In genomic region chr11:8699903-8700302, GRCh38 we compare ENCODE assay signal across 8 cellular contexts. TPM values are rescaled to one million over a fixed set of nuclear protein-coding genes. Genes with fewer than 3 reads are reported as not detected.
DNase-seq lines count a peak whose midpoint lies in the region; TF ChIP-seq lines count a peak whose summit lies in the region.

No MANE protein-coding gene starts in this region.

- H3K4me1 ChIP-seq in adrenal gland (replicated peaks in 1 of 2) (peaks cover 0 to 19% of the 10 kb centered on the region in 2 donors), left ventricle myocardium inferior (peaks cover 19% of the 10 kb centered on the region)

- intact Hi-C loops in adrenal gland (cut with DNase I) = no loop called here
- intact Hi-C loops in left ventricle myocardium inferior (cut with micrococcal nuclease) = no loop called here

- no peak for TF ChIP-seq POLR2A in adrenal gland (IDR thresholded peaks at IDR 0.05)

- WGBS in adrenal gland, 4 donors = 0 to 15% (median 6%) methylated on average over 1 to 3 of the region's 3 CpGs

- H3K36me3 ChIP-seq in adrenal gland (replicated peaks in 1 of 2) (peaks cover 0 to 84% of the 10 kb centered on the region in 2 donors), left ventricle myocardium inferior (peaks cover 78% of the 10 kb centered on the region)

- H3K9me3 ChIP-seq in adrenal gland (replicated peaks in 1 of 3) (no peaks in the 10 kb centered on the region), left ventricle myocardium inferior (replicated peaks) (no peaks in the 10 kb centered on the region)

- TF ChIP-seq CTCF in adrenal gland (IDR thresholded peaks at IDR 0.05) (no peak), left ventricle myocardium inferior (IDR thresholded peaks at IDR 0.05; ENCODE audit: borderline replicate concordance) (no peak)

- DNase-seq in H4 (ENCODE audit: low spot score) (peak; percentile 74), adrenal gland (peak in 2 of 7 donors; percentile 15 to 49), left ventricle myocardium inferior (no peak), renal cortical epithelial cell (ENCODE audit: low read depth) (peak; percentile 61), cerebellum (ENCODE audit: low spot score) (no peak), RPMI8226 (no peak), SHP77 treated with DMSO at 0.1 percent for 48 hours (lab: John Stamatoyannopoulos, UW) (no peak)
- DNase-seq in stimulated activated CD4-positive, alpha-beta T cell treated with anti-CD3 and anti-CD28 coated beads, Interleukin-2, amount 100 ng/mL, for 48 hours = no peak

- H3K27ac ChIP-seq in adrenal gland (peak overlapping the region in 4 of 5 donors; percentile 13 to 60 (median 45)), left ventricle myocardium inferior (replicated peaks) (peak overlapping the region; percentile 72)

- no peak overlapping the region for H3K4me3 ChIP-seq in adrenal gland
- H3K4me3 ChIP-seq in left ventricle myocardium inferior = no peak overlapping the region

- H3K27me3 ChIP-seq in adrenal gland = no peaks in the 10 kb centered on the region
- no peaks in the 10 kb centered on the region for H3K27me3 ChIP-seq in left ventricle myocardium inferior (ENCODE audit: low read depth)

RNA-seq across cellular contexts. Expression of gene RPL27A, which starts 17.3 kb away (rescaled TPM):
- total RNA-seq in H4 (2014; rRNA removed; shearing (Covaris generic)) = 1,580 and 1,699 TPM in 2 replicates
- total RNA-seq in adrenal gland (1,000 to 10,000 TPM in 3 of 8 donors, 100 to 1,000 TPM in 5; 668 to 1,527 (median 930) TPM), left ventricle myocardium inferior (597 TPM), renal cortical epithelial cell (305 and 645 TPM in 2 replicates), cerebellum (430 TPM)
- polyA plus RNA-seq in adrenal gland = 1,000 to 10,000 TPM; 1,237 to 3,013 (median 2,638) TPM

RNA-seq across cellular contexts. Expression of gene TRIM66, which starts 17.4 kb away (rescaled TPM):
- 1.8 and 3.4 TPM in 2 replicates for total RNA-seq in H4 (2014; rRNA removed; shearing (Covaris generic))
- total RNA-seq in adrenal gland (10 to 100 TPM in 4 of 8 donors, 1 to 10 TPM in 4; 6.6 to 18.4 (median 10.2) TPM), left ventricle myocardium inferior (4.1 TPM), renal cortical epithelial cell (4.7 and 7.5 TPM in 2 replicates), cerebellum (4.9 TPM)
- 1 to 10 TPM; 3.6 to 9.9 (median 4.0) TPM for polyA plus RNA-seq in adrenal gland

Comparison
In these comparisons a context has a peak if more than half of its experiments do, and no peak if none do; other contexts are left out.
1. DNase-seq: peak in H4 (single experiment) and renal cortical epithelial cell (single experiment); none in left ventricle myocardium inferior (single experiment), cerebellum (single experiment), RPMI8226 (single experiment), SHP77 treated with DMSO at 0.1 percent for 48 hours (single experiment) and stimulated activated CD4-positive, alpha-beta T cell treated with anti-CD3 and anti-CD28 coated beads, Interleukin-2, amount 100 ng/mL, for 48 hours (0 of 2).